In the genomic region with DNA sequence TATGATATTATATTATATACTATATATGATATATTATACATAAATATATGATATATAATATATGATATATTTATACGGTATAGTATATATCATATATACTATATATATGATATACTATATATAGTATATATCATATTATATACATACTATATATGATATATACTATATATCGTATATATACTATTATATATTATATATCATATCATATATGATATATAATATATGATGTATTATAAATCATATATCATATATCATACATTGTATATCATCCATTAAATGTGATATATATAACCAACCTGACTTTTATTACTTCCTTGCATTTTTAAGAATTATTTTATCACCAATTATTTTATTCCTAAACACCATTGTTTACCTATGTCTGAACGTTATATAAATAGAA, we compare ENCODE assay signal across 31 cellular contexts.
"Had no signal": no experiment of that assay in that cellular context is flagged by ENCODE, and none has a peak within 500 bp of the region (broad histone marks: within the 10 kb centered on the region; RNA-seq: fewer than 3 reads in every experiment).

No MANE protein-coding gene starts in this region.

- FAIRE-seq: astrocyte had no signal

- DNase-seq: activated B cell treated with CpG ODN at 0.5 μM for 24 hours; activated CD4-positive, alpha-beta memory T cell treated with anti-CD3 and anti-CD28 coated beads for 36 hours; activated CD4-positive, alpha-beta T cell treated with anti-CD3 and anti-CD28 coated beads for 4 hours; activated CD4-positive, alpha-beta T cell treated with anti-CD3 and anti-CD28 coated beads, Interleukin-2, amount 10 ng/mL, durations not matched to agents 24 days and 14 days; activated CD4-positive, alpha-beta T cell treated with anti-CD3 and anti-CD28 coated beads, Interleukin-2, amount 50 U/mL, for 1 hour; activated CD4-positive, alpha-beta T cell treated with anti-CD3 and anti-CD28 coated beads, Interleukin-2, amount 50 U/mL, for 4 hours; activated CD4-positive, CD25-positive, alpha-beta regulatory T cell treated with anti-CD3 and anti-CD28 coated beads, Interleukin-2, amount 50 U/mL, for 72 hours; activated CD8-positive, alpha-beta memory T cell treated with anti-CD3 and anti-CD28 coated beads, Interleukin-2, amount 50 U/mL, for 4 hours; activated CD8-positive, alpha-beta T cell treated with anti-CD3 and anti-CD28 coated beads for 36 hours; activated effector memory CD4-positive, alpha-beta T cell treated with anti-CD3 and anti-CD28 coated beads, Interleukin-2, amount 50 U/mL, for 16 hours; activated gamma-delta T cell treated with Interleukin-2 at 50 U/mL for 16 hours; activated naive CD4-positive, alpha-beta T cell; activated naive CD4-positive, alpha-beta T cell treated with anti-CD3 and anti-CD28 coated beads for 36 hours; activated naive CD4-positive, alpha-beta T cell treated with anti-CD3 and anti-CD28 coated beads, Interleukin-2, amount 50 U/mL, for 16 hours; activated naive CD8-positive, alpha-beta T cell treated with anti-CD3 and anti-CD28 coated beads for 36 hours; activated T-cell treated with anti-CD3 and anti-CD28 coated beads for 4 hours; activated T-cell treated with anti-CD3 and anti-CD28 coated beads, Interleukin-2, amount 50 U/mL, for 1 hour; activated T-cell treated with anti-CD3 and anti-CD28 coated beads, Interleukin-2, amount 50 U/mL, for 4 hours; activated T-cell treated with anti-CD3 and anti-CD28 coated beads, Interleukin-2, amount 50 U/mL, for 72 hours; adrenal gland; amniotic stem cell; aorta; body of pancreas; brain microvascular endothelial cell; central memory CD4-positive, alpha-beta T cell; T-helper 1 cell; T-helper 2 cell; T-helper 9 cell had no signal

- ATAC-seq: activated CD8-positive, alpha-beta T cell treated with anti-CD3 and anti-CD28 coated beads for 36 hours; activated T-cell treated with anti-CD3 and anti-CD28 coated beads, Interleukin-2, amount 50 U/mL, for 4 hours; activated T-helper 17 cell treated with anti-CD3 and anti-CD28 coated beads, Interleukin-2, amount 50 U/mL, for 72 hours; body of pancreas had no signal

- H3K4me3 ChIP-seq: adrenal gland, body of pancreas, breast epithelium had no signal
